In the genomic region with DNA sequence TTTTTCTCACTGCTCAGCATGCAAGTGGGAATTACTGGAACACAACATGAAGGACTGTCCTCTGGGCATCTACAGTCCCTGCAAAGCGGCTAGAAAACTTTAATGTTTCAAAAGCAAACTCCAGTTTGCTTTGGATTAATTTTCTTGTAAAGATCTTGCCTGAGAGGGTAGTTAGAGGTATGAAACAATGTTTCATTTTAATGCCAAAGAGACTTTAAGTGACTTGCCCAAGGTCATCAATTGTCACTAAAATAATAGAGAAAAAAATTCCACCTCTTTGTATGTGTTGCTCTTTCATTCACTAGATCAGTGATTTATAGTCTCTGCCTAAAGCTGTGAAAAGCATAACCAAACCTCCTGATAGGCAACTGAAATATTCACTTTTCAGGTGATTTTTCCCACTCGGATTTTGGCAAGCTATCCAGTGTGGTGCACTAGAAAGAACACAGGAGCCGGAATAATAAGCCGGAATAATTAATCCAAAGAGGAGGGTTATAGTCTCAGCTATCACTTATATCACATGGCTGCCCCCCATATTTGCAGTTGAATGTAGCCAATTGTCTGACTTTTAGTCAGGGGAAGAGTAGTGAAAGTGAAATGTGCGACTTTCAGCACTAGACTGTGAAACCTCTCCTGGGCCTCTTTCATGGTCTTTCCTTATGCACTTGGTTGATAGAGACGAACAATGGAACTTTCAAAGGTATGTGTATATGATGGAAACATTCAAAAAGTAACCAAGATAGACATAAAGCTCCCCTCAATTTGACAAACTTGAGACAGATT, we compare ENCODE assay signal across 25 cellular contexts.
A peak's percentile ranks its signal among the peaks of the same experiment; 100 is the strongest.
DNase-seq lines count a peak whose midpoint lies in the region; ATAC-seq, FAIRE-seq and TF ChIP-seq lines count a peak whose summit lies in the region.
"Had no signal": no experiment of that assay in that cellular context is flagged by ENCODE, and none has a peak within 500 bp of the region (broad histone marks: within the 10 kb centered on the region; RNA-seq: fewer than 3 reads in every experiment).

No MANE protein-coding gene starts in this region.

- H3K4me1 Mint-ChIP-seq in activated naive CD4-positive, alpha-beta T cell treated with anti-CD3 and anti-CD28 coated beads, Interleukin-2, amount 10 ng/mL, durations not matched to agents 7 days and 5 days = no peaks in the 10 kb centered on the region
- H3K4me1 Mint-ChIP-seq: B cell, T-cell had no signal

- H3K4me1 ChIP-seq in GM12878 (ENCODE audit: control insufficient read depth, insufficient read depth, low read length) (no peaks in the 10 kb centered on the region), PC-3 (ENCODE audit: insufficient read depth, low read length) (peaks cover 14% of the 10 kb centered on the region)
- no peaks in the 10 kb centered on the region for H3K4me1 ChIP-seq in effector memory CD4-positive, alpha-beta T cell (ENCODE audit: control insufficient read depth, insufficient read depth, low read length, poor library complexity, severe bottlenecking)
- H3K4me1 ChIP-seq: Caco-2 had no signal

- H3K79me2 ChIP-seq in GM12878 (ENCODE audit: control insufficient read depth, insufficient read depth, low read length) = no peaks in the 10 kb centered on the region
- no peaks in the 10 kb centered on the region for H3K79me2 ChIP-seq in PC-3 (ENCODE audit: low read length)

- no peak for FAIRE-seq in GM12878 (lab: Jason Lieb, UNC)
- FAIRE-seq: G401.6, GM12891 had no signal

- peak; percentile 57 for ATAC-seq in GM19395 (IDR thresholded peaks at IDR 0.05; ENCODE audit: unreplicated experiment)
- ATAC-seq in HG02852 (IDR thresholded peaks at IDR 0.05; ENCODE audit: unreplicated experiment) = peak; percentile 49
- ATAC-seq in GM12878 = peak; percentile 38; the same call in 1 of the 3 replicates
- no peak for ATAC-seq in HG03520 (IDR thresholded peaks at IDR 0.05; ENCODE audit: unreplicated experiment)
- ATAC-seq in PC-3 = no peak
- ATAC-seq: CD8-positive, alpha-beta T cell; T-cell had no signal

- H3K4me3 Mint-ChIP-seq in activated naive CD4-positive, alpha-beta T cell treated with anti-CD3 and anti-CD28 coated beads, Interleukin-2, amount 10 ng/mL, durations not matched to agents 7 days and 5 days = no peak overlapping the region
- H3K4me3 Mint-ChIP-seq: B cell; CD8-positive, alpha-beta T cell; T-cell had no signal

- no peak for TF ChIP-seq POLR2A in GM12878 (IDR thresholded peaks at IDR 0.05; ENCODE audit: low read depth, low read length)

- H3K9ac ChIP-seq in GM12878 (ENCODE audit: control insufficient read depth, insufficient read depth, low read length) (no peak overlapping the region), PC-3 (ENCODE audit: low read length) (no peak overlapping the region)

- H3K4me3 ChIP-seq in GM12878 (no peak overlapping the region), PC-3 (ENCODE audit: low read length) (no peak overlapping the region)
- H3K4me3 ChIP-seq in effector memory CD4-positive, alpha-beta T cell (ENCODE audit: insufficient read depth, low read depth, low read length, poor library complexity, severe bottlenecking) = no peak overlapping the region
- H3K4me3 ChIP-seq: MG63 had no signal

- H3K9me3 ChIP-seq in GM12878 (replicated peaks; ENCODE audit: control insufficient read depth, insufficient read depth, low read length) (no peaks in the 10 kb centered on the region), PC-3 (ENCODE audit: low read length) (no peaks in the 10 kb centered on the region)
- no peaks in the 10 kb centered on the region for H3K9me3 ChIP-seq in effector memory CD4-positive, alpha-beta T cell (ENCODE audit: control insufficient read depth, low read length)
- H3K9me3 ChIP-seq: Caco-2, MG63 had no signal

- H3K9me3 Mint-ChIP-seq in activated naive CD4-positive, alpha-beta T cell treated with anti-CD3 and anti-CD28 coated beads, Interleukin-2, amount 10 ng/mL, durations not matched to agents 7 days and 5 days = no peaks in the 10 kb centered on the region
- H3K9me3 Mint-ChIP-seq: CD8-positive, alpha-beta T cell; T-cell had no signal

- POLR2A ChIA-PET in GM10248 (lab: Yijun Ruan, JAX) (no interaction called here), GM12878 (lab: Charles Lee) (no interaction called here), PC-3 (lab: Charles Lee; ENCODE audit: unreplicated experiment) (no interaction called here)

- no peak overlapping the region for H3K27ac ChIP-seq in GM12878 (ENCODE audit: control insufficient read depth, insufficient read depth)
- no peak overlapping the region for H3K27ac ChIP-seq in effector memory CD4-positive, alpha-beta T cell (ENCODE audit: insufficient read depth, low read length, poor library complexity, severe bottlenecking)
- no peak overlapping the region for H3K27ac ChIP-seq in PC-3 (ENCODE audit: low read length)
- H3K27ac ChIP-seq: 22Rv1, C4-2B had no signal

- H2AFZ ChIP-seq in GM12878 (ENCODE audit: control insufficient read depth, low read depth, low read length) = no peak overlapping the region
- H2AFZ ChIP-seq in PC-3 (ENCODE audit: low read length) = no peak overlapping the region

- in situ Hi-C loops in GM12878 (cut with MboI) = no loop called here

- H3K36me3 ChIP-seq in GM12878 (ENCODE audit: control insufficient read depth in 2 of 2, insufficient read depth in 2 of 2, low read length in 1 of 2) (no peaks in the 10 kb centered on the region), PC-3 (ENCODE audit: low read depth, low read length) (no peaks in the 10 kb centered on the region)
- no peaks in the 10 kb centered on the region for H3K36me3 ChIP-seq in effector memory CD4-positive, alpha-beta T cell (ENCODE audit: control insufficient read depth, insufficient read depth, low read length)
- H3K36me3 ChIP-seq: MG63 had no signal

- H3K4me2 ChIP-seq in GM12878 (ENCODE audit: control insufficient read depth, insufficient read depth) = no peak overlapping the region
- H3K4me2 ChIP-seq in PC-3 (ENCODE audit: low read length) = no peak overlapping the region

- no peaks in the 10 kb centered on the region for H3K27me3 Mint-ChIP-seq in activated naive CD4-positive, alpha-beta T cell treated with anti-CD3 and anti-CD28 coated beads, Interleukin-2, amount 10 ng/mL, durations not matched to agents 7 days and 5 days
- H3K27me3 Mint-ChIP-seq: B cell, T-cell had no signal

- H3K36me3 Mint-ChIP-seq in activated naive CD4-positive, alpha-beta T cell treated with anti-CD3 and anti-CD28 coated beads, Interleukin-2, amount 10 ng/mL, durations not matched to agents 7 days and 5 days = no peaks in the 10 kb centered on the region
- H3K36me3 Mint-ChIP-seq: CD8-positive, alpha-beta T cell; T-cell had no signal

- no peak for TF ChIP-seq EP300 in GM12878 (IDR thresholded peaks at IDR 0.05; ENCODE audit: borderline replicate concordance in 1 of 2, control insufficient read depth in 1 of 2, low read depth in 2 of 2, low read length in 2 of 2)

- H3K27me3 ChIP-seq in GM12878 (replicated peaks in 1 of 2; ENCODE audit: control insufficient read depth in 2 of 2, insufficient read depth in 2 of 2, low read length in 1 of 2) (no peaks in the 10 kb centered on the region), PC-3 (ENCODE audit: low read length) (no peaks in the 10 kb centered on the region)
- no peaks in the 10 kb centered on the region for H3K27me3 ChIP-seq in effector memory CD4-positive, alpha-beta T cell (replicated peaks; ENCODE audit: control insufficient read depth, insufficient read depth, low read length, poor library complexity, severe bottlenecking)
- H3K27me3 ChIP-seq: MG63 had no signal

- H3K9me2 ChIP-seq in PC-3 (replicated peaks; ENCODE audit: low read length) = no peaks in the 10 kb centered on the region

- intact Hi-C loops in GM12878 (cut with micrococcal nuclease; ENCODE audit: unreplicated experiment) = no loop called here
- intact Hi-C loops in PC-3 (cut with micrococcal nuclease) = no loop called here

- H4K20me1 ChIP-seq in GM12878 (ENCODE audit: control insufficient read depth, insufficient read depth) (no peaks in the 10 kb centered on the region), PC-3 (ENCODE audit: low read length) (no peaks in the 10 kb centered on the region)

- SMC1A ChIA-PET in GM12878 (lab: Charles Lee; ENCODE audit: uncharacterized antibody, unreplicated experiment) = no interaction called here

- WGBS in GM12878 (ENCODE audit: insufficient coverage, insufficient replicate concordance, low lambda C conversion rate, missing lambda C conversion rate) = 40% methylated on average over 6 of the region's 6 CpGs

- no peak overlapping the region for H3K27ac Mint-ChIP-seq in activated naive CD4-positive, alpha-beta T cell treated with anti-CD3 and anti-CD28 coated beads, Interleukin-2, amount 10 ng/mL, durations not matched to agents 7 days and 5 days
- H3K27ac Mint-ChIP-seq: B cell; CD8-positive, alpha-beta T cell; T-cell had no signal

- RAD21 ChIA-PET in GM12878 (lab: Charles Lee; ENCODE audit: unreplicated experiment) = no interaction called here

- no peaks in the 10 kb centered on the region for H3F3A ChIP-seq in PC-3 (ENCODE audit: low read length, unreplicated experiment)

- TF ChIP-seq CTCF in GM10248 (IDR thresholded peaks at IDR 0.05; ENCODE audit: control extremely low read depth, extremely low read depth, low read depth, missing control alignments) = no peak
- TF ChIP-seq CTCF in GM12878 (IDR thresholded peaks at IDR 0.05 in 2 of 3, conservative IDR thresholded peaks at IDR 0.05 in 1 of 3; ENCODE audit: control insufficient read depth in 2 of 3, extremely low read depth in 1 of 3, insufficient read depth in 1 of 3, low read depth in 3 of 3, low read length in 3 of 3) = no peak
- TF ChIP-seq CTCF in PC-3 (conservative IDR thresholded peaks at IDR 0.05; ENCODE audit: low read depth, low read length) = no peak

- TF ChIP-seq RAD21 in GM12878 (IDR thresholded peaks at IDR 0.05; ENCODE audit: insufficient read depth, low read depth, low read length) = no peak

- no TSS peak for BruUV-seq in GM12878 (replicated peaks; lab: Mats Ljungman, UMichigan)
- no TSS peak for BruUV-seq in PC-3 (replicated peaks; lab: Mats Ljungman, UMichigan)

- CTCF ChIA-PET in GM10248 (lab: Yijun Ruan, JAX) (no interaction called here), GM12878 (lab: Yijun Ruan, JAX) (no interaction called here), PC-3 (lab: Charles Lee) (no interaction called here)
- CTCF ChIA-PET in activated naive CD4-positive, alpha-beta T cell treated with anti-CD3 and anti-CD28 coated beads, Interleukin-2, amount 10 ng/mL, durations not matched to agents 7 days and 5 days (lab: Charles Lee) = no interaction called here

- DNase-seq in GM10248 (ENCODE audit: extremely low spot score) (peak; percentile 3), GM12878 (ENCODE audit: low read depth, low spot score) (no peak), PC-3 (no peak)
- no peak for DNase-seq in effector memory CD4-positive, alpha-beta T cell
- no peak for DNase-seq in activated naive CD4-positive, alpha-beta T cell treated with anti-CD3 and anti-CD28 coated beads, Interleukin-2, amount 10 ng/mL, durations not matched to agents 7 days and 5 days
- DNase-seq: Caco-2; CD8-positive, alpha-beta T cell; IMR-90; KG1; MG63; NCI-H2029; NCI-H446 treated with DMSO at 0.1 percent for 48 hours; NCI-H526; NCI-H82; Right ventricle myocardium superior; RPMI8226; T-cell had no signal

TF ChIP-seq in GM12878, 131 proteins besides CTCF, POLR2A, EP300 and RAD21 (continues in another document):
- no peak for TF ChIP-seq ZNF207 (IDR thresholded peaks at IDR 0.05; ENCODE audit: borderline replicate concordance)
- TF ChIP-seq TCF7 (IDR thresholded peaks at IDR 0.05; ENCODE audit: borderline replicate concordance) = no peak
- TF ChIP-seq TBL1XR1 (IDR thresholded peaks at IDR 0.05; ENCODE audit: low read depth, low read length) = no peak
- TF ChIP-seq CBFB (IDR thresholded peaks at IDR 0.05; ENCODE audit: low read depth) = no peak

Comparison
In these comparisons a context has a peak if more than half of its experiments do, and no peak if none do; other contexts are left out.
1. ATAC-seq: peak in GM19395 (single experiment), HG02852 (single experiment) and GM12878 (single experiment); none in HG03520 (single experiment) and PC-3 (single experiment).